Comparison of ENCODE assay signal across 9 cellular contexts in the genomic region with DNA sequence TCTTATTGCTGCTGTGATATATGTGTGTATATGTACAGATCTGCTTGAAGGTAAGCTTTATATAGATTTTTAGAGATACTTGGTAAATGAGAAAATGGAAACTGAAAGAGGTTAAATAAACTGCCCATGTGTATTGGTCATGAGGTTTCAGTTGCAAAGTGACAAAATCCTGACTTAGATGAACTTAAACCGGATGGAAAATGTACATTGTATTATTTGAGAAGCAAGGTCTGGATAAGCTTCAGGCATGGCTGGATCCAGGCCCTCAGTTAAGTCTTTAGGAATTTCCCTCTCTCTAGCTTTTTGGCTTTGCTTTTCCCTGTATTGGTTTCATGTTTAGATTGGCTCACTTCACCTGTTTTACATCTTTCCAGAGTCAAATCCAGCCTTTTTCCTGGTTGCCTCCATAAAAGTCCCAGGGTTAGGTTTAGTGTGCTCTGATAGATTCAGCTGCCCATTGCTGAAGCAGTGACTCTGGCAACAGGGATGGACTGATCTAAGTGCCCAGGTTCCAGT.
DNase-seq lines count a peak whose midpoint lies in the region; ATAC-seq and TF ChIP-seq lines count a peak whose summit lies in the region.
"Had no signal": no experiment of that assay in that cellular context is flagged by ENCODE, and none has a peak within 500 bp of the region (broad histone marks: within the 10 kb centered on the region; RNA-seq: fewer than 3 reads in every experiment).

No MANE protein-coding gene starts in this region.

- ATAC-seq in GM19467 (IDR thresholded peaks at IDR 0.05; ENCODE audit: unreplicated experiment) (peak; percentile 53), HG03139 (IDR thresholded peaks at IDR 0.05; ENCODE audit: unreplicated experiment) (peak; percentile 46), HG03025 (IDR thresholded peaks at IDR 0.05; ENCODE audit: low FRiP score, unreplicated experiment) (no peak)

- intact Hi-C loops in dendritic cell treated with granulocyte-macrophage colony-stimulating factor and Interleukin-4, amounts not matched to agents 40 ng/mL and 50 ng/mL, for 4 days (cut with micrococcal nuclease): loop anchor here (2.0 kb wide), 1 partner anchor 21 kb away; a partner anchor contains a TSS

- peaks cover 11% of the 10 kb centered on the region for H3K27me3 Mint-ChIP-seq in dendritic cell treated with granulocyte-macrophage colony-stimulating factor and Interleukin-4, amounts not matched to agents 40 ng/mL and 50 ng/mL, for 4 days

- peaks cover 67% of the 10 kb centered on the region for H3K4me1 Mint-ChIP-seq in dendritic cell treated with granulocyte-macrophage colony-stimulating factor and Interleukin-4, amounts not matched to agents 40 ng/mL and 50 ng/mL, for 4 days (ENCODE audit: low read depth)

- no peaks in the 10 kb centered on the region for H3K9me3 Mint-ChIP-seq in dendritic cell treated with granulocyte-macrophage colony-stimulating factor and Interleukin-4, amounts not matched to agents 40 ng/mL and 50 ng/mL, for 4 days

- no peak overlapping the region for H3K4me3 Mint-ChIP-seq in dendritic cell treated with granulocyte-macrophage colony-stimulating factor and Interleukin-4, amounts not matched to agents 40 ng/mL and 50 ng/mL, for 4 days

- H3K36me3 Mint-ChIP-seq in dendritic cell treated with granulocyte-macrophage colony-stimulating factor and Interleukin-4, amounts not matched to agents 40 ng/mL and 50 ng/mL, for 4 days (ENCODE audit: low read depth): no peaks in the 10 kb centered on the region

- DNase-seq in GM10266 (ENCODE audit: extremely low spot score) (peak; percentile 49), NCI-H128 (lab: John Stamatoyannopoulos, UW; ENCODE audit: unreplicated experiment) (no peak), COLO829 (ENCODE audit: low spot score) (no peak), NCI-H1105 treated with DMSO at 0.1 percent for 48 hours (lab: John Stamatoyannopoulos, UW) (no peak)
- DNase-seq: erythroblast had no signal

- TF ChIP-seq CTCF in GM10266 (IDR thresholded peaks at IDR 0.05; ENCODE audit: control insufficient read depth, insufficient read depth, low read depth, missing control alignments): no peak

- peak overlapping the region; percentile 88 for H3K27ac Mint-ChIP-seq in dendritic cell treated with granulocyte-macrophage colony-stimulating factor and Interleukin-4, amounts not matched to agents 40 ng/mL and 50 ng/mL, for 4 days
